ENCODE assay signal across 9 cellular contexts in genomic region chr3:194072097-194072428, GRCh38.
DNase-seq lines count a peak whose midpoint lies in the region; TF ChIP-seq lines count a peak whose summit lies in the region.
"Had no signal": no experiment of that assay in that cellular context is flagged by ENCODE, and none has a peak within 500 bp of the region (broad histone marks: within the 10 kb centered on the region; RNA-seq: fewer than 3 reads in every experiment).

No MANE protein-coding gene starts in this region.

- intact Hi-C loops in MCF 10A (cut with micrococcal nuclease) = loop anchor here (5.0 kb wide), 1 partner anchor 240 kb away; no protein-coding TSS in a partner anchor
- intact Hi-C loops in breast epithelium (cut with DNase I; ENCODE audit: low total_unique reads) = loop anchor here (10.0 kb wide), 1 partner anchor 597 kb away; no protein-coding TSS in a partner anchor
- intact Hi-C loops in transverse colon (cut with DNase I; ENCODE audit: low total_unique reads) = loop anchor here (5.0 kb wide), 1 partner anchor 195 kb away; no protein-coding TSS in a partner anchor

- H3K27ac ChIP-seq in breast epithelium = no peak overlapping the region
- H3K27ac ChIP-seq in RWPE1 = peak overlapping the region; percentile 94
- peak overlapping the region in 3 of 4 donors; percentile 69 to 78 (median 73) for H3K27ac ChIP-seq in transverse colon
- H3K27ac ChIP-seq in SJCRH30 = no peak overlapping the region
- H3K27ac ChIP-seq in Peyer's patch = peak overlapping the region in 2 of 4 donors; percentile 63 to 82

- DNase-seq in MCF 10A (ENCODE audit: unreplicated experiment) = no peak
- DNase-seq in breast epithelium (ENCODE audit: low spot score in 2 of 2) = no peak
- DNase-seq in RWPE1 (ENCODE audit: low spot score) = no peak
- DNase-seq in kidney tubule cell (ENCODE audit: low spot score) = peak; percentile 79
- no peak for DNase-seq in transverse colon
- DNase-seq in SJCRH30 = no peak
- DNase-seq in T-helper 9 cell = no peak
- no peak for DNase-seq in Peyer's patch
- DNase-seq: NCI-H146 had no signal

- H3K4me3 ChIP-seq in breast epithelium = no peak overlapping the region
- H3K4me3 ChIP-seq in transverse colon = no peak overlapping the region
- no peak overlapping the region for H3K4me3 ChIP-seq in SJCRH30
- no peak overlapping the region for H3K4me3 ChIP-seq in Peyer's patch

- peaks cover 7% of the 10 kb centered on the region for H3K9me3 Mint-ChIP-seq in MCF 10A (ENCODE audit: unreplicated experiment)

- no peak overlapping the region for H3K27ac Mint-ChIP-seq in MCF 10A (ENCODE audit: low read depth, unreplicated experiment)

- POLR2A ChIA-PET in MCF 10A (lab: Yijun Ruan, JAX) = interaction anchor here (1.8 to 5.1 kb wide), 4 partner anchors 18 to 90 kb away, joined by 5 to 42 read pairs (median 32); partner anchors contain the start of gene HES1
- POLR2A ChIA-PET in RWPE1 (lab: Yijun Ruan, JAX; ENCODE audit: low non-redundant PET) = no interaction called here

- H3K27me3 ChIP-seq in breast epithelium (no peaks in the 10 kb centered on the region), transverse colon (no peaks in the 10 kb centered on the region), SJCRH30 (no peaks in the 10 kb centered on the region; the same call in 1 of the 2 replicates), Peyer's patch (no peaks in the 10 kb centered on the region)

- CTCF ChIA-PET in MCF 10A (lab: Yijun Ruan, JAX) = interaction anchor here (0.7 to 2.0 kb wide), 5 partner anchors 11 to 291 kb away, joined by 3 to 6 read pairs (median 5); no protein-coding TSS in a partner anchor
- CTCF ChIA-PET in RWPE1 (lab: Yijun Ruan, JAX) = interaction anchor here (0.6 to 1.4 kb wide), 3 partner anchors 14 to 327 kb away, joined by 3 to 9 read pairs (median 5); no protein-coding TSS in a partner anchor

- H3K4me1 ChIP-seq in breast epithelium = peaks cover 7 to 10% of the 10 kb centered on the region in 2 donors
- H3K4me1 ChIP-seq in transverse colon = peaks cover 12 to 42% (median 26%) of the 10 kb centered on the region in 4 donors
- peaks cover 9% of the 10 kb centered on the region for H3K4me1 ChIP-seq in SJCRH30
- H3K4me1 ChIP-seq in Peyer's patch = peaks cover 0 to 19% (median 5%) of the 10 kb centered on the region in 4 donors

- peak overlapping the region; percentile 39 for H3K4me3 Mint-ChIP-seq in MCF 10A (ENCODE audit: unreplicated experiment)

- TF ChIP-seq POLR2A in breast epithelium (IDR thresholded peaks at IDR 0.05) (no peak), transverse colon (IDR thresholded peaks at IDR 0.05) (no peak), Peyer's patch (IDR thresholded peaks at IDR 0.05) (no peak)

- H3K9me3 ChIP-seq in breast epithelium = peaks cover 0 to 6% of the 10 kb centered on the region in 2 donors
- H3K9me3 ChIP-seq in transverse colon = no peaks in the 10 kb centered on the region
- H3K9me3 ChIP-seq in SJCRH30 (replicated peaks) = no peaks in the 10 kb centered on the region
- no peaks in the 10 kb centered on the region for H3K9me3 ChIP-seq in Peyer's patch

- peaks cover 17% of the 10 kb centered on the region for H3K4me1 Mint-ChIP-seq in MCF 10A (ENCODE audit: insufficient read depth, unreplicated experiment)

- TF ChIP-seq EP300 in transverse colon (IDR thresholded peaks at IDR 0.05; ENCODE audit: low read depth) = no peak

- H3K27me3 Mint-ChIP-seq in MCF 10A (ENCODE audit: insufficient read depth, unreplicated experiment) = no peaks in the 10 kb centered on the region

- in situ Hi-C loops in transverse colon (cut with MboI; ENCODE audit: low pct_ligation_motif_present in 1 of 4, low pct_unique_long_range_greater_than_20kb in 1 of 4, low sequenced_read_pairs in 3 of 4) = no loop called here

- BruUV-seq in MCF 10A (replicated peaks; lab: Mats Ljungman, UMichigan) = no TSS peak

- H3K36me3 Mint-ChIP-seq in MCF 10A (ENCODE audit: insufficient read depth, unreplicated experiment) = no peaks in the 10 kb centered on the region

- TF ChIP-seq CTCF in MCF 10A (IDR thresholded peaks at IDR 0.05; ENCODE audit: unreplicated experiment) (no peak), breast epithelium (IDR thresholded peaks at IDR 0.05) (no peak), RWPE1 (conservative IDR thresholded peaks at IDR 0.05; ENCODE audit: low read depth) (no peak), transverse colon (IDR thresholded peaks at IDR 0.05) (no peak), Peyer's patch (IDR thresholded peaks at IDR 0.05) (no peak)

- 76% methylated on average over 9 of the region's 9 CpGs; no CpG with 5 or more reads in 1 of the 2 donors for WGBS in transverse colon (ENCODE audit: low coverage in 1 of 2), 2 donors

- H3K36me3 ChIP-seq in breast epithelium (no peaks in the 10 kb centered on the region), transverse colon (no peaks in the 10 kb centered on the region), SJCRH30 (no peaks in the 10 kb centered on the region), Peyer's patch (no peaks in the 10 kb centered on the region)

Comparison
In these comparisons a context has a peak if more than half of its experiments do, and no peak if none do; other contexts are left out.
1. H3K27ac ChIP-seq: peak in RWPE1 (single experiment) and transverse colon (3 of 4); none in breast epithelium (0 of 2) and SJCRH30 (single experiment).